1 cellular context compared by ENCODE assay signal in genomic region chr15:98363416-98363815, GRCh38.
TF ChIP-seq lines count a peak whose summit lies in the region.

No MANE protein-coding gene starts in this region.

TF ChIP-seq in HepG2, 621 proteins besides CTCF, POLR2A, EP300 and RAD21 (continued from another document):
- no peak for TF ChIP-seq CEBPZ (IDR thresholded peaks at IDR 0.05; ENCODE audit: low read length)
- TF ChIP-seq KDM5A (IDR thresholded peaks at IDR 0.05; ENCODE audit: borderline replicate concordance, low read length) = no peak
- no peak for TF ChIP-seq ZNF335 (CRISPR knock-in tag; IDR thresholded peaks at IDR 0.05)
- TF ChIP-seq NR0B2 (CRISPR knock-in tag; IDR thresholded peaks at IDR 0.05) = no peak
- TF ChIP-seq ZNF704 (CRISPR knock-in tag; IDR thresholded peaks at IDR 0.05; ENCODE audit: borderline replicate concordance) = no peak
- TF ChIP-seq ARID4A (CRISPR knock-in tag; IDR thresholded peaks at IDR 0.05; ENCODE audit: borderline replicate concordance) = no peak
- no peak for TF ChIP-seq ZNF33A (CRISPR knock-in tag; IDR thresholded peaks at IDR 0.05; ENCODE audit: borderline replicate concordance)
- no peak for TF ChIP-seq ZNF687 (CRISPR knock-in tag; IDR thresholded peaks at IDR 0.05)
- TF ChIP-seq ZNF496 (CRISPR knock-in tag; IDR thresholded peaks at IDR 0.05; ENCODE audit: insufficient replicate concordance) = no peak
- no peak for TF ChIP-seq ZNF740 (CRISPR knock-in tag; IDR thresholded peaks at IDR 0.05)
